8 cellular contexts compared by ENCODE assay signal in genomic region chr10:56360583-56360966, GRCh38. TPM values are rescaled to one million over a fixed set of nuclear protein-coding genes. Genes with fewer than 3 reads are reported as not detected.
DNase-seq lines count a peak whose midpoint lies in the region; ATAC-seq and TF ChIP-seq lines count a peak whose summit lies in the region.

No MANE protein-coding gene starts in this region.

- no peaks in the 10 kb centered on the region for H3K9me3 Mint-ChIP-seq in activated CD4-positive, alpha-beta T cell treated with anti-CD3 and anti-CD28 coated beads, Interleukin-2, amount 10 ng/mL, durations not matched to agents 24 days and 14 days
- no peaks in the 10 kb centered on the region for H3K9me3 Mint-ChIP-seq in activated naive CD8-positive, alpha-beta T cell treated with anti-CD3 and anti-CD28 coated beads, Interleukin-2, amount 10 ng/mL, durations not matched to agents 7 days and 5 days

- H3K4me1 Mint-ChIP-seq in activated CD4-positive, alpha-beta T cell treated with anti-CD3 and anti-CD28 coated beads, Interleukin-2, amount 10 ng/mL, durations not matched to agents 24 days and 14 days, result peaks cover 44% of the 10 kb centered on the region
- H3K4me1 Mint-ChIP-seq in activated naive CD8-positive, alpha-beta T cell treated with anti-CD3 and anti-CD28 coated beads, Interleukin-2, amount 10 ng/mL, durations not matched to agents 7 days and 5 days, result peaks cover 35% of the 10 kb centered on the region

- intact Hi-C loops in activated CD4-positive, alpha-beta T cell treated with anti-CD3 and anti-CD28 coated beads, Interleukin-2, amount 10 ng/mL, durations not matched to agents 24 days and 14 days (cut with micrococcal nuclease), result no loop called here
- intact Hi-C loops in left lung (cut with DNase I), result no loop called here

- peaks cover 5 to 10% of the 10 kb centered on the region in 2 donors for H3K4me1 ChIP-seq in left lung
- peaks cover 0 to 8% of the 10 kb centered on the region in 2 donors for H3K4me1 ChIP-seq in thoracic aorta (ENCODE audit: control insufficient read depth in 1 of 2, low read depth in 2 of 2)

- peak overlapping the region; percentile 90 for H3K27ac Mint-ChIP-seq in activated CD4-positive, alpha-beta T cell treated with anti-CD3 and anti-CD28 coated beads, Interleukin-2, amount 10 ng/mL, durations not matched to agents 24 days and 14 days
- peak overlapping the region; percentile 86 for H3K27ac Mint-ChIP-seq in activated naive CD8-positive, alpha-beta T cell treated with anti-CD3 and anti-CD28 coated beads, Interleukin-2, amount 10 ng/mL, durations not matched to agents 7 days and 5 days

- ATAC-seq in activated naive CD8-positive, alpha-beta T cell treated with anti-CD3 and anti-CD28 coated beads, Interleukin-2, amount 10 ng/mL, durations not matched to agents 7 days and 5 days (ENCODE audit: low read depth), result no peak
- ATAC-seq in left lung, result no peak
- no peak for ATAC-seq in thoracic aorta (ENCODE audit: insufficient number of reproducible peaks, low FRiP score, low read depth)

- no peaks in the 10 kb centered on the region for H3K9me3 ChIP-seq in left lung
- H3K9me3 ChIP-seq in thoracic aorta, result no peaks in the 10 kb centered on the region

- H3K4me3 Mint-ChIP-seq in activated CD4-positive, alpha-beta T cell treated with anti-CD3 and anti-CD28 coated beads, Interleukin-2, amount 10 ng/mL, durations not matched to agents 24 days and 14 days, result peak overlapping the region; percentile 98
- peak overlapping the region; percentile 97 for H3K4me3 Mint-ChIP-seq in activated naive CD8-positive, alpha-beta T cell treated with anti-CD3 and anti-CD28 coated beads, Interleukin-2, amount 10 ng/mL, durations not matched to agents 7 days and 5 days

- TF ChIP-seq CTCF in left lung (IDR thresholded peaks at IDR 0.05), result no peak
- no peak for TF ChIP-seq CTCF in thoracic aorta (IDR thresholded peaks at IDR 0.05)

- H3K27ac ChIP-seq in left lung, result no peak overlapping the region
- H3K27ac ChIP-seq in thoracic aorta, result no peak overlapping the region

- H3K4me3 ChIP-seq in left lung (peak overlapping the region; percentile 63 to 64), thoracic aorta (peak overlapping the region; percentile 76)

- no peaks in the 10 kb centered on the region for H3K27me3 Mint-ChIP-seq in activated CD4-positive, alpha-beta T cell treated with anti-CD3 and anti-CD28 coated beads, Interleukin-2, amount 10 ng/mL, durations not matched to agents 24 days and 14 days
- H3K27me3 Mint-ChIP-seq in activated naive CD8-positive, alpha-beta T cell treated with anti-CD3 and anti-CD28 coated beads, Interleukin-2, amount 10 ng/mL, durations not matched to agents 7 days and 5 days, result no peaks in the 10 kb centered on the region

- H3K27me3 ChIP-seq in left lung (no peaks in the 10 kb centered on the region), thoracic aorta (replicated peaks; ENCODE audit: insufficient read depth) (no peaks in the 10 kb centered on the region)

- H3K36me3 Mint-ChIP-seq in activated CD4-positive, alpha-beta T cell treated with anti-CD3 and anti-CD28 coated beads, Interleukin-2, amount 10 ng/mL, durations not matched to agents 24 days and 14 days (ENCODE audit: low read depth), result peaks cover 35% of the 10 kb centered on the region
- peaks cover 36% of the 10 kb centered on the region for H3K36me3 Mint-ChIP-seq in activated naive CD8-positive, alpha-beta T cell treated with anti-CD3 and anti-CD28 coated beads, Interleukin-2, amount 10 ng/mL, durations not matched to agents 7 days and 5 days

- no peaks in the 10 kb centered on the region for H3K36me3 ChIP-seq in left lung
- H3K36me3 ChIP-seq in thoracic aorta, result no peaks in the 10 kb centered on the region

- no peak for DNase-seq in activated CD4-positive, alpha-beta T cell treated with anti-CD3 and anti-CD28 coated beads, Interleukin-2, amount 10 ng/mL, durations not matched to agents 24 days and 14 days
- DNase-seq in activated CD4-positive, alpha-beta T cell treated with anti-CD3 and anti-CD28 coated beads, Interleukin-2, amount 50 U/mL, for 4 hours, result no peak
- DNase-seq in activated naive CD8-positive, alpha-beta T cell treated with anti-CD3 and anti-CD28 coated beads, Interleukin-2, amount 10 ng/mL, durations not matched to agents 7 days and 5 days, result no peak
- DNase-seq in left lung (no peak), thoracic aorta (ENCODE audit: low spot score) (no peak), MV-4-11 (lab: John Stamatoyannopoulos, UW) (no peak), SW480 (ENCODE audit: low spot score) (no peak)
- no peak for DNase-seq in effector CD8-positive, alpha-beta T cell (lab: John Stamatoyannopoulos, UW)

- POLR2A ChIA-PET in activated naive CD8-positive, alpha-beta T cell treated with anti-CD3 and anti-CD28 coated beads, Interleukin-2, amount 10 ng/mL, durations not matched to agents 7 days and 5 days (lab: Charles Lee), result interaction anchor here (0.9 kb wide), 1 partner anchor 9 kb away, joined by 3 read pairs; no protein-coding TSS in a partner anchor

RNA-seq across cellular contexts. Expression of gene ZWINT, which starts 0.5 kb away (rescaled TPM):
- 102 and 105 TPM in 2 replicates for total RNA-seq in activated CD4-positive, alpha-beta T cell treated with anti-CD3 and anti-CD28 coated beads, Interleukin-2, amount 10 ng/mL, durations not matched to agents 24 days and 14 days
- total RNA-seq in activated naive CD8-positive, alpha-beta T cell treated with anti-CD3 and anti-CD28 coated beads, Interleukin-2, amount 10 ng/mL, durations not matched to agents 7 days and 5 days, result 10 to 100 TPM; 65.0 to 67.1 TPM
- total RNA-seq in left lung, result 10 to 100 TPM; 15.3 to 15.7 TPM
- under 1 TPM; 0.41 to 0.78 TPM for total RNA-seq in thoracic aorta

Comparison
In these comparisons a context has a peak if more than half of its experiments do, and no peak if none do; other contexts are left out.
1. RNA of gene ZWINT, which starts 0.5 kb away (total RNA-seq): 102 to 105 TPM in activated CD4-positive, alpha-beta T cell treated with anti-CD3 and anti-CD28 coated beads, Interleukin-2, amount 10 ng/mL, durations not matched to agents 24 days and 14 days, 65.0 to 67.1 TPM in activated naive CD8-positive, alpha-beta T cell treated with anti-CD3 and anti-CD28 coated beads, Interleukin-2, amount 10 ng/mL, durations not matched to agents 7 days and 5 days and 15.3 to 15.7 TPM in left lung; 0.41 to 0.78 TPM in thoracic aorta; every median in the first group is over 4 times any median in the second.